Comparison of ENCODE assay signal across 8 cellular contexts in the genomic region with DNA sequence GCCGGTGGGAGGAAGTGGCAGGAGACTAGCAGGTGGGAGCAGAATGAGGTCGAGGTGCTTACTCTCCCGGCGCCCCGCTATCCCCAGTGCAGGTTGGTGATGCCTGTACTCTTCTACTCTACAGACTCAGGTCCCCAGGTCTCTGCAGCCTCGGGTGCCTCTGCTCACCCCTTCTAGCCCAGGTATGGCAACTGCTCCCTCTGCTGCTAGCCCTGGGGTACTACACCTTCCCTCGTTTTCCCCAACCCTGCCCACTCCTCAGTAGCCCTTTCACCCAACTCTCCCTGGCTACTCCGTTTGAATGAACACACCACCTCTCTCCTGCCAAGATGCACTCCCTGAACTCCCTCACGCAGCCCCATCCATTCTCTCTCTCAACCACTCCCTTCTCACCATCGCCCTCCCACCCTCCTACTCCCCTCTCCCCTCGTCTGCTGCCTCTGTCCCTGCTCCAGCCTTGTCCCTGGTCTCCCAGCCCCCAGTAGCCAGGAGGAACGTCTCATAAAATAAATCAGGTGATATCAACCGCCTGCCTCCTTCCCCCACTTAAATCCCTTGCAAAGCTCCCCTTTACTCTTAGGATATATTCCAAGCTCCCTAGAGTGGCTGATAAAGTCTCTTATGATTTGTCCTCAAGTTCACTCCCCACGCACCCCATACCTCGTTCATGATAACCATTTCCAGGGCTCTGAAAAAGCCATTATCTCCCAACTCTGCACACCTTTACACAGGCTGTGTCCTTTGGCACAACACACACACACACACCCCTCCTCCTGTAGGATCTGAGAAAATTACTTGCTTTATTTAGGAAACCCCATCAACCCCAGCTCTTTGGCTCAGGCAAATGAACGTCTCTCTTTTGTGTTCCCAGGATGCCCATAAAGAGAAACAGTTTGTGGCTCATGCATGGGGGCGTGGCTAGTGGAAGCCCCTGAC. TPM values are rescaled to one million over a fixed set of nuclear protein-coding genes. Genes with fewer than 3 reads are reported as not detected.
A peak's percentile ranks its signal among the peaks of the same experiment; 100 is the strongest.
DNase-seq lines count a peak whose midpoint lies in the region; ATAC-seq and TF ChIP-seq lines count a peak whose summit lies in the region.

No MANE protein-coding gene starts in this region.

- no peak overlapping the region for H3K27ac ChIP-seq in SJCRH30

- CTCF ChIA-PET in activated naive CD4-positive, alpha-beta T cell treated with anti-CD3 and anti-CD28 coated beads for 36 hours (lab: Charles Lee), result interaction anchor here (0.6 to 2.0 kb wide), 21 partner anchors 9 to 660 kb away, joined by 3 to 13 read pairs (median 3); a partner anchor contains a TSS

- H3K27me3 Mint-ChIP-seq in activated naive CD4-positive, alpha-beta T cell treated with anti-CD3 and anti-CD28 coated beads for 36 hours (ENCODE audit: low read depth), result peaks cover 58% of the 10 kb centered on the region
- H3K27me3 Mint-ChIP-seq in glutamatergic neuron (ENCODE audit: unreplicated experiment), result peaks cover 15% of the 10 kb centered on the region

- peaks cover 17% of the 10 kb centered on the region for H3K4me1 Mint-ChIP-seq in activated naive CD4-positive, alpha-beta T cell treated with anti-CD3 and anti-CD28 coated beads for 36 hours (ENCODE audit: low read depth)
- peaks cover 9% of the 10 kb centered on the region for H3K4me1 Mint-ChIP-seq in glutamatergic neuron (ENCODE audit: low read depth, unreplicated experiment)

- intact Hi-C loops in activated naive CD4-positive, alpha-beta T cell treated with anti-CD3 and anti-CD28 coated beads for 36 hours (cut with micrococcal nuclease), result loop anchor here (1.0 to 5.0 kb wide), 3 partner anchors 36 to 145 kb away; no protein-coding TSS in a partner anchor
- intact Hi-C loops in posterior cingulate gyrus (cut with DNase I), result loop anchor here (10.0 kb wide), 1 partner anchor 133 kb away; no protein-coding TSS in a partner anchor

- peaks cover 5% of the 10 kb centered on the region for H3K4me1 ChIP-seq in SJCRH30

- H3K4me3 Mint-ChIP-seq in activated naive CD4-positive, alpha-beta T cell treated with anti-CD3 and anti-CD28 coated beads for 36 hours, result peak overlapping the region; percentile 28
- no peak overlapping the region for H3K4me3 Mint-ChIP-seq in glutamatergic neuron (ENCODE audit: unreplicated experiment)

- H3K36me3 Mint-ChIP-seq in activated naive CD4-positive, alpha-beta T cell treated with anti-CD3 and anti-CD28 coated beads for 36 hours (ENCODE audit: low read depth), result no peaks in the 10 kb centered on the region
- H3K36me3 Mint-ChIP-seq in glutamatergic neuron (ENCODE audit: unreplicated experiment), result no peaks in the 10 kb centered on the region

- TF ChIP-seq CTCF in LNCaP clone FGC (IDR thresholded peaks at IDR 0.05; ENCODE audit: control insufficient read depth, extremely low read depth, insufficient read depth) (peak; percentile 68), glutamatergic neuron (IDR thresholded peaks at IDR 0.05; ENCODE audit: partially characterized antibody, unreplicated experiment) (peak; percentile 91)

- no peaks in the 10 kb centered on the region for H3K9me3 ChIP-seq in SJCRH30 (replicated peaks)

- in situ Hi-C loops in G401 (cut with HindIII; ENCODE audit: low sequenced_read_pairs), result no loop called here

- no peaks in the 10 kb centered on the region for H3K36me3 ChIP-seq in SJCRH30

- ATAC-seq in HG03045 (IDR thresholded peaks at IDR 0.05; ENCODE audit: unreplicated experiment) (no peak), GM21515 (IDR thresholded peaks at IDR 0.05; ENCODE audit: unreplicated experiment) (no peak)

- peaks cover 7% of the 10 kb centered on the region for H3K27me3 ChIP-seq in SJCRH30

- no peaks in the 10 kb centered on the region for H3K9me3 Mint-ChIP-seq in activated naive CD4-positive, alpha-beta T cell treated with anti-CD3 and anti-CD28 coated beads for 36 hours
- peaks cover 10% of the 10 kb centered on the region for H3K9me3 Mint-ChIP-seq in glutamatergic neuron (ENCODE audit: unreplicated experiment)

- DNase-seq in G401 (ENCODE audit: low spot score), result peak; percentile 84
- DNase-seq in LNCaP clone FGC (ENCODE audit: low read depth), result no peak
- peak; percentile 73 to 88 for DNase-seq in SJCRH30
- DNase-seq in activated naive CD4-positive, alpha-beta T cell treated with anti-CD3 and anti-CD28 coated beads for 36 hours, result peak; percentile 83
- peak; percentile 87 for DNase-seq in glutamatergic neuron
- DNase-seq in posterior cingulate gyrus, result peak in 8 of 10 donors; percentile 30 to 92 (median 64)

- no peak overlapping the region for H3K27ac Mint-ChIP-seq in activated naive CD4-positive, alpha-beta T cell treated with anti-CD3 and anti-CD28 coated beads for 36 hours
- H3K27ac Mint-ChIP-seq in glutamatergic neuron (ENCODE audit: unreplicated experiment), result no peak overlapping the region

- H3K4me3 ChIP-seq in LNCaP clone FGC (ENCODE audit: low read depth, low read length) (no peak overlapping the region), SJCRH30 (peak overlapping the region; percentile 5; the same call in 1 of the 2 replicates)

RNA-seq across cellular contexts. Expression of a gene that starts 8.2 kb away (rescaled TPM):
- total RNA-seq in G401 (2014; rRNA removed; shearing (Covaris generic)), result 114 and 148 TPM in 2 replicates
- 15.9 and 16.2 TPM in 2 replicates for total RNA-seq in SJCRH30 (2014; rRNA removed; shearing (Covaris generic))
- total RNA-seq in activated naive CD4-positive, alpha-beta T cell treated with anti-CD3 and anti-CD28 coated beads for 36 hours, result not detected
- total RNA-seq in glutamatergic neuron (ENCODE audit: unreplicated experiment), result 255 TPM

RNA-seq across cellular contexts. Expression of a gene that starts 44.2 kb away (rescaled TPM):
- 3.5 and 3.8 TPM in 2 replicates for total RNA-seq in G401 (2014; rRNA removed; shearing (Covaris generic))
- 0.10 TPM in 1 of 2 replicates, not detected in the other for total RNA-seq in SJCRH30 (2014; rRNA removed; shearing (Covaris generic))
- total RNA-seq in activated naive CD4-positive, alpha-beta T cell treated with anti-CD3 and anti-CD28 coated beads for 36 hours, result not detected
- total RNA-seq in glutamatergic neuron (ENCODE audit: unreplicated experiment), result 115 TPM

RNA-seq across cellular contexts. Expression of a gene that starts 56.5 kb away (rescaled TPM):
- 31.5 and 44.5 TPM in 2 replicates for total RNA-seq in G401 (2014; rRNA removed; shearing (Covaris generic))
- total RNA-seq in SJCRH30 (2014; rRNA removed; shearing (Covaris generic)), result 4.5 and 5.0 TPM in 2 replicates
- total RNA-seq in activated naive CD4-positive, alpha-beta T cell treated with anti-CD3 and anti-CD28 coated beads for 36 hours, result 10 to 100 TPM; 14.2 to 15.5 TPM
- total RNA-seq in glutamatergic neuron (ENCODE audit: unreplicated experiment), result 51.2 TPM

Comparison
In these comparisons a context has a peak if more than half of its experiments do, and no peak if none do; other contexts are left out.
1. RNA of a gene that starts 8.2 kb away (total RNA-seq): 255 TPM in glutamatergic neuron (single experiment), 114 to 148 TPM in G401 and 15.9 to 16.2 TPM in SJCRH30; not detected in activated naive CD4-positive, alpha-beta T cell treated with anti-CD3 and anti-CD28 coated beads for 36 hours; every median in the first group is over 10 times any median in the second.
2. RNA of a gene that starts 44.2 kb away (total RNA-seq): 115 TPM in glutamatergic neuron (single experiment); 3.5 to 3.8 TPM in G401, not detected in activated naive CD4-positive, alpha-beta T cell treated with anti-CD3 and anti-CD28 coated beads for 36 hours and 0.10 TPM in SJCRH30; every median in the first group is over 10 times any median in the second.